In the genomic region with DNA sequence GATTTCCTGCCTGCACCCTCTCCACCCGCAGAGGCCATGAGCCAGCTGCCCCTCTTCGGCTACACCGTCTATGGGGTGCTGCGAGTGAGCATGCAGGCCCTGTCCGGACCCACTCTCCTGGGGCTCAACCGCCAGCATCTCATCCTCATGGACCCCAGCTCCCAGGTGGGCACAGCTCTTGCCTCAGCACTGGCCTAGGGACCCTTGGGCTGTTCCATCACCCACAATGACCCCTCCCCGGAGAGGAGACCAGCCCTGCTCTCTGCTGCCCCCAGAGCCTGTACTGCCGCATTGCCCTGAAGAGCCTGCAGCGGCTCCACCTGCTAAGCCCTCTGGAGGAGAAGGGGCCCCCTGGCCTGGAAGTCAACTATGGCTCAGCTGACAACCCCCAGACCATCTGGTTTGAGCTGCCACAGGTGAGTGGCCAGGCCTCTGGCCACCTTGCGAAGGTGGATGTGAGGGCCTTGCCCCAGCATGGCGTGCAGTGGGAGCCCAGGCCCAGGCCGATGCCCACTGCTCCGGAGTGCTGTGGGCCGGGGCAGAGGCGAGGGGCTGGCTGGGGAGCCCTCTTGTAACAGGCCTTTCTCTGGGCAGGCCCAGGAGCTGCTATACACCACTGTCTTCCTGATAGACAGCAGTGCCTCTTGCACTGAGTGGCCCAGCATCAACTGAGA, we compare ENCODE assay signal across 9 cellular contexts. TPM values are rescaled to one million over a fixed set of nuclear protein-coding genes. Genes with fewer than 3 reads are reported as not detected.
DNase-seq lines count a peak whose midpoint lies in the region; ATAC-seq and TF ChIP-seq lines count a peak whose summit lies in the region.
"Had no signal": no experiment of that assay in that cellular context is flagged by ENCODE, and none has a peak within 500 bp of the region (broad histone marks: within the 10 kb centered on the region; RNA-seq: fewer than 3 reads in every experiment).

No MANE protein-coding gene starts in this region.

- no peaks in the 10 kb centered on the region for H3K27me3 ChIP-seq in lower lobe of right lung (ENCODE audit: low read depth)

- peaks cover 75% of the 10 kb centered on the region for H3K36me3 ChIP-seq in lower lobe of right lung

- intact Hi-C loops in lower lobe of right lung (cut with DNase I), result no loop called here

- peak; percentile 24 to 25 for ATAC-seq in lower lobe of right lung
- no peak for ATAC-seq in HG03159 (IDR thresholded peaks at IDR 0.05; ENCODE audit: unreplicated experiment)
- ATAC-seq in HG03460 (IDR thresholded peaks at IDR 0.05; ENCODE audit: unreplicated experiment), result no peak
- no peak for ATAC-seq in GM18517 (IDR thresholded peaks at IDR 0.05; ENCODE audit: unreplicated experiment)

- H3K9me3 Mint-ChIP-seq in brain, result no peaks in the 10 kb centered on the region

- H3K4me3 Mint-ChIP-seq in brain, result no peak overlapping the region

- no peak overlapping the region for H3K27ac ChIP-seq in lower lobe of right lung
- H3K27ac ChIP-seq: skin epidermis had no signal

- no peaks in the 10 kb centered on the region for H3K4me1 Mint-ChIP-seq in brain

- H3K27ac Mint-ChIP-seq in brain, result no peak overlapping the region

- DNase-seq in SIG-M5 treated with dmso at 0.1 percent for 504 hours (lab: John Stamatoyannopoulos, UW; ENCODE audit: unreplicated experiment), result peak; percentile 36
- DNase-seq in SIG-M5 (lab: John Stamatoyannopoulos, UW), result no peak
- peak; percentile 22 for DNase-seq in NCI-H1694 (lab: John Stamatoyannopoulos, UW)
- DNase-seq in lower lobe of right lung, result no peak

- H3K27me3 Mint-ChIP-seq in brain, result peaks cover 3% of the 10 kb centered on the region

- TF ChIP-seq CTCF in brain (conservative IDR thresholded peaks at IDR 0.05) (peak; percentile 60 to 75), lower lobe of right lung (IDR thresholded peaks at IDR 0.05) (peak; percentile 30)

- H3K9me3 ChIP-seq in lower lobe of right lung, result no peaks in the 10 kb centered on the region

- no peaks in the 10 kb centered on the region for H3K36me3 Mint-ChIP-seq in brain

- H3K4me3 ChIP-seq in lower lobe of right lung, result no peak overlapping the region
- H3K4me3 ChIP-seq: skin epidermis had no signal

- H3K4me1 ChIP-seq in lower lobe of right lung, result no peaks in the 10 kb centered on the region

RNA-seq across cellular contexts. Expression of a gene that starts 7.3 kb away (rescaled TPM):
- 2.2 TPM for polyA plus RNA-seq in brain (ENCODE audit: insufficient read depth, low read depth, low replicate concordance)
- 2.7 TPM for total RNA-seq in lower lobe of right lung

RNA-seq across cellular contexts. Expression of a gene that starts 38.4 kb away (rescaled TPM):
- 9.1 TPM for polyA plus RNA-seq in brain (ENCODE audit: insufficient read depth, low read depth, low replicate concordance)
- total RNA-seq in lower lobe of right lung, result 181 TPM

RNA-seq across cellular contexts. Expression of a gene that starts 41.0 kb away (rescaled TPM):
- polyA plus RNA-seq in brain (ENCODE audit: insufficient read depth, low read depth, low replicate concordance), result 25.9 TPM
- 39.4 TPM for total RNA-seq in lower lobe of right lung

RNA-seq across cellular contexts. Expression of a gene that starts 41.2 kb away (rescaled TPM):
- polyA plus RNA-seq in brain (ENCODE audit: insufficient read depth, low read depth, low replicate concordance), result 113 TPM
- 73.0 TPM for total RNA-seq in lower lobe of right lung

Comparison
In these comparisons a context has a peak if more than half of its experiments do, and no peak if none do; other contexts are left out.
1. DNase-seq: peak in SIG-M5 treated with dmso at 0.1 percent for 504 hours (single experiment) and NCI-H1694 (single experiment); none in SIG-M5 (single experiment) and lower lobe of right lung (single experiment).
2. ATAC-seq: peak in lower lobe of right lung (2 of 2); none in HG03159 (single experiment), HG03460 (single experiment) and GM18517 (single experiment).